In genomic region chr17:74813793-74814192, GRCh38 we compare ENCODE assay signal across 22 cellular contexts. TPM values are rescaled to one million over a fixed set of nuclear protein-coding genes. Genes with fewer than 3 reads are reported as not detected.
"Had no signal": no experiment of that assay in that cellular context is flagged by ENCODE, and none has a peak within 500 bp of the region (broad histone marks: within the 10 kb centered on the region; RNA-seq: fewer than 3 reads in every experiment).

No MANE protein-coding gene starts in this region.

- H3K36me3 ChIP-seq: breast epithelium had no signal

- H3K4me3 Mint-ChIP-seq: activated naive CD4-positive, alpha-beta T cell treated with anti-CD3 and anti-CD28 coated beads for 36 hours; activated naive CD8-positive, alpha-beta T cell treated with anti-CD3 and anti-CD28 coated beads, Interleukin-2, amount 10 ng/mL, durations not matched to agents 7 days and 5 days; stimulated activated effector memory CD8-positive, alpha-beta T cell treated with anti-CD3 and anti-CD28 coated beads, Interleukin-12 subunit alpha, Interleukin-12 subunit beta, amount 100 ng/mL, for 72 hours; T-helper 17 cell had no signal

- H3K4me1 ChIP-seq: breast epithelium had no signal

- H3K9me3 Mint-ChIP-seq: activated naive CD4-positive, alpha-beta T cell treated with anti-CD3 and anti-CD28 coated beads for 36 hours; activated naive CD8-positive, alpha-beta T cell treated with anti-CD3 and anti-CD28 coated beads, Interleukin-2, amount 10 ng/mL, durations not matched to agents 7 days and 5 days; nephron; stimulated activated effector memory CD8-positive, alpha-beta T cell treated with anti-CD3 and anti-CD28 coated beads, Interleukin-12 subunit alpha, Interleukin-12 subunit beta, amount 100 ng/mL, for 72 hours had no signal

- H3K4me3 ChIP-seq: breast epithelium, left lung, upper lobe of right lung had no signal

- H3K27ac ChIP-seq: breast epithelium, parathyroid adenoma had no signal

- H3K27ac Mint-ChIP-seq: activated naive CD4-positive, alpha-beta T cell treated with anti-CD3 and anti-CD28 coated beads for 36 hours; activated naive CD8-positive, alpha-beta T cell treated with anti-CD3 and anti-CD28 coated beads, Interleukin-2, amount 10 ng/mL, durations not matched to agents 7 days and 5 days; nephron; T-helper 17 cell had no signal

- H3K27me3 Mint-ChIP-seq: activated naive CD8-positive, alpha-beta T cell treated with anti-CD3 and anti-CD28 coated beads, Interleukin-2, amount 10 ng/mL, durations not matched to agents 7 days and 5 days; T-helper 17 cell had no signal

- DNase-seq: activated CD4-positive, alpha-beta T cell treated with anti-CD3 and anti-CD28 coated beads for 4 hours; activated CD4-positive, CD25-positive, alpha-beta regulatory T cell; activated naive CD8-positive, alpha-beta T cell treated with anti-CD3 and anti-CD28 coated beads, Interleukin-2, amount 10 ng/mL, durations not matched to agents 7 days and 5 days; activated T-cell treated with anti-CD3 and anti-CD28 coated beads, Interleukin-2, amount 50 U/mL, for 48 hours; amniotic stem cell; effector CD4-positive, alpha-beta T cell; erythroblast; kidney; mesenchymal stem cell; small intestine; stimulated activated CD4-positive, alpha-beta T cell treated with anti-CD3 and anti-CD28 coated beads, Interleukin-2, amount 100 ng/mL, for 24 hours; SW 1271; T-helper 17 cell; upper lobe of right lung had no signal

- H3K27me3 ChIP-seq: breast epithelium, left lung, upper lobe of right lung had no signal

- ATAC-seq: stimulated activated effector memory CD8-positive, alpha-beta T cell treated with anti-CD3 and anti-CD28 coated beads, Interleukin-12 subunit alpha, Interleukin-12 subunit beta, amount 100 ng/mL, for 72 hours; T-helper 17 cell had no signal

- H3K9me3 ChIP-seq: breast epithelium, left lung, upper lobe of right lung had no signal

RNA-seq across cellular contexts. Expression of gene GRIN2C, which starts 45.9 kb away (rescaled TPM):
- total RNA-seq: mononuclear cell, myocyte, T-helper 17 cell, upper lobe of right lung had no signal
